In the genomic region with DNA sequence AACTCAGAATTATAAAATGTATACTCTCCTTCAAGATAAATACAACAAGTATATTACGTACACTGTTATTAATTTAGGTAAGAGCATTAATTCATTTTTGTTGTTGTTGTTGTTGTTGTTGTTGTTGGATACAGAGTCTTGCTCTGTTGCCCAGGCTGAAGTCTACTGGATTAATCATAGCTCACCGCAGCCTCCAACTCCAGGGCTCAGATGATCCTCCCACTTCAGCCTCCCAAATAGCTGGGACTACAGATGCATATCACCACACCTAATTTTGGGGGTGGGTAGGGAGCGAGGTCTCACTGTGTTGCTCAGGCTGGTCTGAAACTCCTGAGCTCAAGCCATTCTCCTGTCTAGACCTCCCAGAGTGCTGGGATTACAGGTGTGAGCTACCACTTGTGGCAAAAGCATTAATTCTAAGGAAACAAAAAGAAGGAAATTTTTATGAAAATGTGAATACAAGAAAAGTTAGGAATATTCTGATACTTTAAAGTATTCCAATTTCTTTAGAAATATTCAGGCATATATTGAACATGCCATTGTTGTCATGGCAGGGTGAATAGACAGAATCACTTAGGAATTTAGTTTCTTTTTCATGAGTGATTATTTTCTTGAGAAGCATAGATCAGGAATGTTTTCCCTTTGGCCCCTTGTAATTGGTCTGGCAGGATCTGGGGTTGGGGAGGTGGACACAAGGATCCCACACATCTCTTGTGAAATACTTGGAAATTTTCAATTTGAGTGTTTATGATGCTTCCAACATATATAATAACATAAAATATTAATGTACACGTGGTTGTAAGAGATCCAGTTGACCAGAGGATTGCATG, we compare ENCODE assay signal across 18 cellular contexts.
DNase-seq lines count a peak whose midpoint lies in the region; ATAC-seq, FAIRE-seq and TF ChIP-seq lines count a peak whose summit lies in the region.
"Had no signal": no experiment of that assay in that cellular context is flagged by ENCODE, and none has a peak within 500 bp of the region (broad histone marks: within the 10 kb centered on the region; RNA-seq: fewer than 3 reads in every experiment).

No MANE protein-coding gene starts in this region.

- H3K36me3 ChIP-seq in body of pancreas (replicated peaks in 1 of 2; ENCODE audit: insufficient read depth in 1 of 2, low read depth in 2 of 2) (no peaks in the 10 kb centered on the region), hepatocyte (replicated peaks; ENCODE audit: insufficient read depth, low read depth) (no peaks in the 10 kb centered on the region), smooth muscle cell (ENCODE audit: low read depth) (no peaks in the 10 kb centered on the region), adrenal gland (replicated peaks in 1 of 2) (no peaks in the 10 kb centered on the region)
- H3K36me3 ChIP-seq: lower lobe of right lung, thyroid gland had no signal

- H2AFZ ChIP-seq in hepatocyte (no peak overlapping the region), smooth muscle cell (ENCODE audit: low read depth) (no peak overlapping the region)

- 59 to 69% methylated on average over 4 of the region's 4 CpGs for WGBS in body of pancreas, 2 donors
- WGBS in hepatocyte (ENCODE audit: low lambda C conversion rate, missing lambda C conversion rate): 80% methylated on average over 4 of the region's 4 CpGs
- 89% methylated on average over 4 of the region's 4 CpGs for WGBS in smooth muscle cell (ENCODE audit: low lambda C conversion rate)
- WGBS in adrenal gland, 4 donors: 87 to 92% (median 90%) methylated on average over 4 of the region's 4 CpGs

- H3K9ac ChIP-seq in smooth muscle cell (ENCODE audit: low read depth): peak overlapping the region; percentile 79

- H3K27ac ChIP-seq in body of pancreas (peak overlapping the region in 3 of 4 donors; percentile 60 to 82 (median 70)), hepatocyte (peak overlapping the region; percentile 69), smooth muscle cell (ENCODE audit: low read depth) (peak overlapping the region; percentile 92), adrenal gland (peak overlapping the region in 1 of 5 donors; percentile 3)
- H3K27ac ChIP-seq: C4-2B, lower lobe of right lung had no signal

- H3K27me3 ChIP-seq in body of pancreas: no peaks in the 10 kb centered on the region
- H3K27me3 ChIP-seq in hepatocyte: no peaks in the 10 kb centered on the region
- no peaks in the 10 kb centered on the region for H3K27me3 ChIP-seq in smooth muscle cell (ENCODE audit: low read depth)
- no peaks in the 10 kb centered on the region for H3K27me3 ChIP-seq in adrenal gland
- H3K27me3 ChIP-seq: thyroid gland had no signal

- no peaks in the 10 kb centered on the region for H3K9me2 ChIP-seq in hepatocyte (replicated peaks; ENCODE audit: insufficient read depth)

- FAIRE-seq in GM12891 (lab: Jason Lieb, UNC): no peak
- FAIRE-seq: bronchial epithelial cell, GM12878 had no signal

- H3K4me2 ChIP-seq in hepatocyte (peak overlapping the region; percentile 66), smooth muscle cell (peak overlapping the region; percentile 83)

- no peak for ATAC-seq in body of pancreas
- ATAC-seq: GM12878, lower lobe of right lung had no signal

- H4K20me1 ChIP-seq in hepatocyte (ENCODE audit: insufficient read depth, poor library complexity, severe bottlenecking) (peaks cover 69% of the 10 kb centered on the region), smooth muscle cell (ENCODE audit: low read depth) (peaks cover 97% of the 10 kb centered on the region)

- peak in 1 of 3 donors; percentile 3 for TF ChIP-seq POLR2A in body of pancreas (IDR thresholded peaks at IDR 0.05)
- no peak for TF ChIP-seq POLR2A in adrenal gland (IDR thresholded peaks at IDR 0.05)
- TF ChIP-seq POLR2A in GM12891 (IDR thresholded peaks at IDR 0.05; ENCODE audit: low read depth, low read length): no peak

- intact Hi-C loops in body of pancreas (cut with DNase I): no loop called here
- intact Hi-C loops in adrenal gland (cut with DNase I): no loop called here

- H3K4me3 ChIP-seq in body of pancreas (no peak overlapping the region), hepatocyte (no peak overlapping the region), smooth muscle cell (peak overlapping the region; percentile 38), adrenal gland (no peak overlapping the region)
- H3K4me3 ChIP-seq: GM12878, lower lobe of right lung, thyroid gland had no signal

- peaks cover 30% of the 10 kb centered on the region for H3F3A ChIP-seq in smooth muscle cell (ENCODE audit: low read depth)

- TF ChIP-seq CTCF in body of pancreas (IDR thresholded peaks at IDR 0.05): no peak
- no peak for TF ChIP-seq CTCF in hepatocyte (IDR thresholded peaks at IDR 0.05; ENCODE audit: poor library complexity)
- TF ChIP-seq CTCF in smooth muscle cell (IDR thresholded peaks at IDR 0.05; ENCODE audit: borderline replicate concordance, insufficient read depth, poor library complexity, severe bottlenecking): no peak
- no peak for TF ChIP-seq CTCF in adrenal gland (IDR thresholded peaks at IDR 0.05)

- H3K9me3 ChIP-seq in body of pancreas (no peaks in the 10 kb centered on the region), hepatocyte (ENCODE audit: low read depth) (no peaks in the 10 kb centered on the region), smooth muscle cell (replicated peaks; ENCODE audit: low read depth) (no peaks in the 10 kb centered on the region), adrenal gland (replicated peaks in 1 of 3) (no peaks in the 10 kb centered on the region)
- H3K9me3 ChIP-seq: lower lobe of right lung, thyroid gland had no signal

- DNase-seq in ELR (ENCODE audit: low read depth) (peak; percentile 22), body of pancreas (no peak), hepatocyte (ENCODE audit: low spot score) (no peak), smooth muscle cell (lab: John Stamatoyannopoulos, UW; ENCODE audit: unreplicated experiment) (no peak), adrenal gland (no peak), dermis blood vessel endothelial cell (no peak), GM12891 (ENCODE audit: insufficient read length, low spot score) (no peak), mucosa of gallbladder (ENCODE audit: low spot score) (no peak)
- DNase-seq: activated CD8-positive, alpha-beta memory T cell treated with anti-CD3 and anti-CD28 coated beads for 24 hours; activated gamma-delta T cell; lower lobe of right lung; NCI-H1048; nucleus accumbens; stimulated activated CD4-positive, alpha-beta T cell treated with anti-CD3 and anti-CD28 coated beads, Interleukin-15, amount 100 ng/mL, for 24 hours; thyroid gland had no signal

- H3K79me2 ChIP-seq in hepatocyte (peaks cover 100% of the 10 kb centered on the region), smooth muscle cell (ENCODE audit: low read depth) (peaks cover 99% of the 10 kb centered on the region)

- H3K4me1 ChIP-seq in body of pancreas (peaks cover 82% of the 10 kb centered on the region), hepatocyte (ENCODE audit: insufficient read depth) (peaks cover 39% of the 10 kb centered on the region), smooth muscle cell (ENCODE audit: low read depth) (peaks cover 63% of the 10 kb centered on the region), adrenal gland (replicated peaks in 1 of 2) (peaks cover 33 to 66% of the 10 kb centered on the region in 2 donors)

TF ChIP-seq in GM12891, 5 proteins besides CTCF, POLR2A, EP300 and RAD21:
- no peak for TF ChIP-seq PAX5 (IDR thresholded peaks at IDR 0.05; ENCODE audit: insufficient read depth, low read length, severe bottlenecking)
- no peak for TF ChIP-seq SPI1 (IDR thresholded peaks at IDR 0.05; ENCODE audit: low read depth, low read length)
- no peak for TF ChIP-seq POLR2AphosphoS5 (IDR thresholded peaks at IDR 0.05; ENCODE audit: low read depth, low read length)
- no peak for TF ChIP-seq POU2F2 (IDR thresholded peaks at IDR 0.05; ENCODE audit: low read depth, low read length)
- no peak for TF ChIP-seq TAF1 (IDR thresholded peaks at IDR 0.05; ENCODE audit: low read depth, low read length)
